In the genomic region with DNA sequence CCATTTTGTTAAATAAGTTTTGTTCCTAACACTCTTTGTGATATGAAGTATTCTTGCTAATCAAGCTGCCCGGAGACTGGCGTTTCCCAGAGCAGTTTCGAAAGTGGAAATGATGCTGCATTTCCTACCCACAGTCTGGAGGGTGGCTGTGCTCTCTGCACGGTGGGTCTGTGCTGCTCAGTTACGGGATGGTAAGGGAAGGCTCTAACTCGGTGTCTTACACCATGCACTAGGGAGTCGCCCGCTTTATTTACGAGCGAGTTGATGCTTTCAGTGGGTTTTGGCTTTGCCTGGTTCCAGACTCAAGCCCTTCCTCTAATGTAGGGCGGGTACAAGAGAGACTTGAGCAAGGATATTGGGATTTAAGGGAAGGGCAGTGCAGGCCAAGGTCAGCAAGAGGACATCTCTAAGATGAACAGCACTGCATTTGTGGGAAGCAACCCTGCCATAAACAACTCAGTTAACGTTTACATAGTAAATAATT, we compare ENCODE assay signal across 12 cellular contexts.
DNase-seq lines count a peak whose midpoint lies in the region; ATAC-seq and TF ChIP-seq lines count a peak whose summit lies in the region.
"Had no signal": no experiment of that assay in that cellular context is flagged by ENCODE, and none has a peak within 500 bp of the region (broad histone marks: within the 10 kb centered on the region; RNA-seq: fewer than 3 reads in every experiment).

No MANE protein-coding gene starts in this region.

- no peaks in the 10 kb centered on the region for H3K36me3 ChIP-seq in muscle layer of duodenum (ENCODE audit: control insufficient read depth in 1 of 2, insufficient read depth in 2 of 2, low read length in 2 of 2)

- H3K9me3 ChIP-seq in AG04450 (ENCODE audit: control insufficient read depth, insufficient read depth, low read length) (no peaks in the 10 kb centered on the region; the same call in 1 of the 2 replicates), muscle layer of duodenum (ENCODE audit: control insufficient read depth in 1 of 2, low read length in 2 of 2) (no peaks in the 10 kb centered on the region)

- ATAC-seq in GM18502 (IDR thresholded peaks at IDR 0.05; ENCODE audit: poor library complexity, unreplicated experiment), result no peak

- no peak overlapping the region for H3K4me3 ChIP-seq in AG04450 (ENCODE audit: low read depth, low read length)
- H3K4me3 ChIP-seq in muscle layer of duodenum (ENCODE audit: low read depth in 1 of 2, low read length in 2 of 2), result no peak overlapping the region

- peaks cover 0 to 4% of the 10 kb centered on the region in 2 donors for H3K4me1 ChIP-seq in muscle layer of duodenum (ENCODE audit: control insufficient read depth in 1 of 2, insufficient read depth in 2 of 2, low read length in 2 of 2)

- CTCF ChIA-PET in AG04450 (lab: Charles Lee), result no interaction called here

- POLR2A ChIA-PET in AG04450 (lab: Yijun Ruan, JAX), result interaction anchor here (1.0 kb wide), 2 partner anchors 19 to 331 kb away, joined by 3 read pairs; no protein-coding TSS in a partner anchor

- H3K27me3 ChIP-seq in AG04450 (ENCODE audit: control insufficient read depth, insufficient read depth, low read length) (no peaks in the 10 kb centered on the region), muscle layer of duodenum (ENCODE audit: low read depth, low read length) (no peaks in the 10 kb centered on the region)

- H3K27ac ChIP-seq in AG04450 (ENCODE audit: low read depth, low read length) (peak overlapping the region; percentile 75), muscle layer of duodenum (ENCODE audit: low read length) (peak overlapping the region; percentile 31)

- no peak for TF ChIP-seq CTCF in AG04450 (IDR thresholded peaks at IDR 0.05; ENCODE audit: low read depth, low read length)

- in situ Hi-C loops in ACHN (cut with HindIII; ENCODE audit: low pct_ligation_motif_present, low pct_unique_long_range_greater_than_20kb, low sequenced_read_pairs), result no loop called here

- DNase-seq in AG04450 (ENCODE audit: low read depth, low spot score) (no peak), MV-4-11 (lab: John Stamatoyannopoulos, UW) (peak; percentile 53), ecto neural progenitor cell (ENCODE audit: low spot score) (peak; percentile 24), NCI-H1694 (lab: John Stamatoyannopoulos, UW) (no peak), ACHN (no peak), superior temporal gyrus (ENCODE audit: extremely low spot score) (no peak)
- DNase-seq: activated T-cell treated with anti-CD3 and anti-CD28 coated beads, Interleukin-2, amount 50 U/mL, for 24 hours; NCI-H187 treated with DMSO at 0.1 percent for 48 hours; nucleus accumbens; stimulated activated CD4-positive, alpha-beta T cell treated with anti-CD3 and anti-CD28 coated beads, Interleukin-2, amount 100 ng/mL, for 48 hours had no signal

Comparison
In these comparisons a context has a peak if more than half of its experiments do, and no peak if none do; other contexts are left out.
1. DNase-seq: peak in MV-4-11 (single experiment) and ecto neural progenitor cell (single experiment); none in AG04450 (single experiment), NCI-H1694 (single experiment), ACHN (single experiment) and superior temporal gyrus (single experiment).